8 cellular contexts compared by ENCODE assay signal in the genomic region with DNA sequence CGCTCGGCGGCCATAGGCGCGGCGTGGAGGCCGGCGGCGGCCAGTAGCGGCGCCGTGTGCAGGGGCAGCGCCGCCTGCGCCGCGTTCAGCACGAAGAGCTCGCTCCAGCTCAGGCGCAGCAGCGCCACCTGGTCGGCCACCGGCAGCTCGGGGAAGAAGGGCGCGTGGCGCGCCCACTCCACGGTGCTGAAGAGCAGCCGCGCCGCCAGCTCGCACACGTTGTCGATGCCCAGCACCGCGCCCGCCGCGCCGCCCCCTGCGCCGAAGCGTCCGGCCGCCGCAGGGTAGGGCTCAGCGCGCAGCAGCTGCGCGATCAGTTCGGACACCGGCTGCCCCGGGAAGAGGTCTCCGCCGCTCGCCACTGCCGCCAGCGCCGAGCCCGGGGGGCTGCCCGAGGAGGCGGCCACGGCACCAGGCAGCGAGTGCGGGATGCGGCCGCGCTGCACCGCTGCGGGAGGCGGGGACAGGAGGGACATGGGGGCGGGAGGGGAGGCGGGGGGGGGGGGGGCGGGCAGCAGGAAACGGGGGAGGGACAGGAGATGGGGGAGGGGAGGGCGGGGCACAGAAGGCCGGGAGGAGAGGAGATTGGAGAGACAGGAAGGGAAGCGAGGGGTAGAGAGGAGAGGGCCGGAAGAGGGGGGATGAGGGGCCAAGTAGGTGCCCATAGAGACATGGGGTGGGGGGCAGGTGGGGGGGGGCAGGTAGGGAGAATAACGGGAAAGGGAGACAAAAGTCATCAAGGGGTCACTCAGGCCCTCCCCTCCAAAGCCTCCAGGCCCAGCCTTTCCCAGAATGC. TPM values are rescaled to one million over a fixed set of nuclear protein-coding genes. Genes with fewer than 3 reads are reported as not detected.
DNase-seq lines count a peak whose midpoint lies in the region; ATAC-seq and TF ChIP-seq lines count a peak whose summit lies in the region.

No MANE protein-coding gene starts in this region.

- H3K27me3 ChIP-seq in foreskin keratinocyte (no peaks in the 10 kb centered on the region), suprapubic skin (no peaks in the 10 kb centered on the region)

- no peak for TF ChIP-seq POLR2A in suprapubic skin (IDR thresholded peaks at IDR 0.05)

- TF ChIP-seq CTCF in foreskin keratinocyte (conservative IDR thresholded peaks at IDR 0.05), result peak; percentile 76
- TF ChIP-seq CTCF in suprapubic skin (IDR thresholded peaks at IDR 0.05), result peak; percentile 19 to 62

- DNase-seq in NCI-H2081 (lab: John Stamatoyannopoulos, UW), result peak; percentile 75 to 77
- DNase-seq in NCI-H2081 treated with DMSO at 0.1 percent for 48 hours (lab: John Stamatoyannopoulos, UW), result no peak
- DNase-seq in RPMI7951 (ENCODE audit: low read depth), result peak; percentile 72
- DNase-seq in activated gamma-delta T cell treated with Interleukin-2 at 50 U/mL for 16 hours, result peak; percentile 68
- DNase-seq in foreskin keratinocyte, result no peak
- peak in 46 of 56 donors; percentile 13 to 76 (median 40) for DNase-seq in nucleus accumbens (lab: John Stamatoyannopoulos, UW)
- no peak for DNase-seq in suprapubic skin (ENCODE audit: low spot score in 2 of 2)

- H3K36me3 ChIP-seq in suprapubic skin, result peaks cover 41% of the 10 kb centered on the region

- TF ChIP-seq EP300 in suprapubic skin (IDR thresholded peaks at IDR 0.05), result no peak

- H3K27ac ChIP-seq in foreskin keratinocyte (no peak overlapping the region), suprapubic skin (peak overlapping the region; percentile 40)

- H3K9me3 ChIP-seq in suprapubic skin, result no peaks in the 10 kb centered on the region

- WGBS in suprapubic skin, result 2% methylated on average over 15 of the region's 81 CpGs

- H3K4me1 ChIP-seq in foreskin keratinocyte (no peaks in the 10 kb centered on the region), suprapubic skin (peaks cover 30% of the 10 kb centered on the region)

- peak overlapping the region; percentile 59 for H3K4me3 ChIP-seq in suprapubic skin

- ATAC-seq in HG03520 (IDR thresholded peaks at IDR 0.05; ENCODE audit: unreplicated experiment) (peak; percentile 60), foreskin keratinocyte (peak; percentile 66)

RNA-seq across cellular contexts. Expression of a gene that starts 9.8 kb away (rescaled TPM):
- total RNA-seq in RPMI7951 (2014; rRNA removed; shearing (Covaris generic)), result 5.1 and 8.1 TPM in 2 replicates
- 12.3 and 14.4 TPM in 2 replicates for total RNA-seq in foreskin keratinocyte
- polyA plus RNA-seq in foreskin keratinocyte, result 16.7 and 21.7 TPM in 2 replicates
- 1 to 10 TPM; 2.7 to 9.7 (median 4.8) TPM for total RNA-seq in suprapubic skin

RNA-seq across cellular contexts. Expression of a gene that starts 9.9 kb away (rescaled TPM):
- 29.8 and 43.4 TPM in 2 replicates for total RNA-seq in RPMI7951 (2014; rRNA removed; shearing (Covaris generic))
- 30.2 and 35.3 TPM in 2 replicates for total RNA-seq in foreskin keratinocyte
- 37.9 and 41.6 TPM in 2 replicates for polyA plus RNA-seq in foreskin keratinocyte
- total RNA-seq in suprapubic skin, result 10 to 100 TPM; 25.8 to 79.3 (median 54.8) TPM

RNA-seq across cellular contexts. Expression of a gene that starts 20.7 kb away (rescaled TPM):
- total RNA-seq in RPMI7951 (2014; rRNA removed; shearing (Covaris generic)), result 38.6 and 40.6 TPM in 2 replicates
- 20.7 and 21.5 TPM in 2 replicates for total RNA-seq in foreskin keratinocyte
- 33.1 and 36.8 TPM in 2 replicates for polyA plus RNA-seq in foreskin keratinocyte
- 10 to 100 TPM; 17.3 to 25.2 (median 21.6) TPM for total RNA-seq in suprapubic skin

RNA-seq across cellular contexts. Expression of a gene that starts 28.7 kb away (rescaled TPM):
- not detected in 2 replicates for total RNA-seq in RPMI7951 (2014; rRNA removed; shearing (Covaris generic))
- total RNA-seq in foreskin keratinocyte (not detected in 2 replicates), suprapubic skin (1 to 10 TPM; 1.2 to 8.4 (median 2.1) TPM)
- polyA plus RNA-seq in foreskin keratinocyte, result 0.04 TPM in 1 of 2 replicates, not detected in the other

RNA-seq across cellular contexts. Expression of a gene that starts 31.4 kb away (rescaled TPM):
- 132 and 133 TPM in 2 replicates for total RNA-seq in RPMI7951 (2014; rRNA removed; shearing (Covaris generic))
- total RNA-seq in foreskin keratinocyte (95.7 and 95.9 TPM in 2 replicates), suprapubic skin (10 to 100 TPM; 54.6 to 66.8 (median 63.7) TPM)
- 119 and 122 TPM in 2 replicates for polyA plus RNA-seq in foreskin keratinocyte

Comparison
In these comparisons a context has a peak if more than half of its experiments do, and no peak if none do; other contexts are left out.
1. DNase-seq: peak in NCI-H2081 (2 of 2), RPMI7951 (single experiment), activated gamma-delta T cell treated with Interleukin-2 at 50 U/mL for 16 hours (single experiment) and nucleus accumbens (46 of 56); none in NCI-H2081 treated with DMSO at 0.1 percent for 48 hours (single experiment), foreskin keratinocyte (0 of 2) and suprapubic skin (0 of 2).